9 cellular contexts compared by ENCODE assay signal in genomic region chr11:22138264-22138663, GRCh38. TPM values are rescaled to one million over a fixed set of nuclear protein-coding genes. Genes with fewer than 3 reads are reported as not detected.
"Had no signal": no experiment of that assay in that cellular context is flagged by ENCODE, and none has a peak within 500 bp of the region (broad histone marks: within the 10 kb centered on the region; RNA-seq: fewer than 3 reads in every experiment).

No MANE protein-coding gene starts in this region.

- DNase-seq: GM23248, GOT3, H7, H9, HCEC 1CT, HFFc6 had no signal

- H3K27ac ChIP-seq: GM23248 had no signal

- ATAC-seq: GM23338, HCT116 had no signal

- H3K4me1 Mint-ChIP-seq: GM23338, H9 had no signal

- H3K9me3 Mint-ChIP-seq: GM23338 had no signal

- H3K27ac Mint-ChIP-seq: GM23338, H9, HFFc6 had no signal

- H3K4me3 Mint-ChIP-seq: GM23338, H9, HFFc6 had no signal

- H3K4me3 ChIP-seq: GM23248, GM23338, HAP-1 had no signal

- H3K9ac ChIP-seq: GM23248 had no signal

- H3K4me2 ChIP-seq: GM23338 had no signal

- H3K36me3 ChIP-seq: HAP-1 had no signal

- H3K9me3 ChIP-seq: HAP-1 had no signal

- H2AFZ ChIP-seq: GM23248, GM23338 had no signal

RNA-seq across cellular contexts. Expression of gene ANO5, which starts 54.6 kb away (rescaled TPM):
- polyA plus RNA-seq: GM23248 had no signal
